In the genomic region with DNA sequence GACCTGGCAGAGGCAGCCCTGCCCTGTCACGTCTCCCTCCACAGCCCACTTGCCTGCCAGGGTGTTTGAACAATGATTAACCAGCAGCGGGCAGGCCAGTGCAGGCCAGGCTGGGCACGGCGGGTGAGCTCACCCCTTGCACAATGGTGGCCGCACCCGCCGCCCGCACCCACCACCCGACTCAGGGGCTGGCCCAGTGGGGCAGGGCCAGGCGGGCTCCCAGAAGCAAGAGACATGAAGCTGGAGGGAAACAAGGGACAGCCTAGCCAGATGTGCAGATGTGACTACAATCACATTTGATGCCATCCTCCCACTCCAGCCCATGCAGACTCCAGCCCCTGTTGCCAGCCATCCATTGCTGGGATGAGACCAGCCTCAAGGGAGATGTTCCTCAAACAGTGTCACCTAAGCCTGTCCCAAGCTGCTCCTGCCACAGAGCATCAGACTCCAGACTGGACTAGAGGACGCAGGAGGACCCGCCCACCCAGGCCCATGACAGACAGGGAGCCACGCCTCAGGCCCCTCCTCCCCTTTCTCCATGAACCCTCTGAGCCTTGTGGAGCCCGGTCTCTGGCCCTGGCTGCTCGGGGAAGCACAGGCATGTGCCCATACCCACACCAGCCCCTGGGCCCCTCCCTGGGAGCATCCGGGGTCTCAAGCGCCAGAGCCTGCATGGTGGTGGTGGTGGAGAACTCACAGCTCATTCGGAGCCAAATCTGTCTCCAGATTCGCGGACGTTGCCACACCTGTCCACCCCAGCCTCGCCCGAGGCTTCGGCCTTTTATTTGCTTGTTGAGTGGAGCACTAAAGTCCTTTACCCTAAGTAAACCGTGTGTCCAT, we compare ENCODE assay signal across 13 cellular contexts.
DNase-seq lines count a peak whose midpoint lies in the region; ATAC-seq and TF ChIP-seq lines count a peak whose summit lies in the region.
"Had no signal": no experiment of that assay in that cellular context is flagged by ENCODE, and none has a peak within 500 bp of the region (broad histone marks: within the 10 kb centered on the region; RNA-seq: fewer than 3 reads in every experiment).

No MANE protein-coding gene starts in this region.

- no peaks in the 10 kb centered on the region for H3K4me1 ChIP-seq in muscle layer of duodenum (ENCODE audit: control insufficient read depth in 1 of 2, insufficient read depth in 2 of 2, low read length in 2 of 2)
- H3K4me1 ChIP-seq: heart right ventricle had no signal

- peak; percentile 24 for TF ChIP-seq CTCF in epithelial cell of esophagus (IDR thresholded peaks at IDR 0.05; ENCODE audit: insufficient read depth, low read depth, low read length, missing control alignments)

- H3K27ac ChIP-seq in muscle layer of duodenum (ENCODE audit: low read length) = peak overlapping the region; percentile 14
- H3K27ac ChIP-seq: heart right ventricle had no signal

- ATAC-seq in GM18868 (IDR thresholded peaks at IDR 0.05; ENCODE audit: unreplicated experiment) (no peak), HG03175 (IDR thresholded peaks at IDR 0.05; ENCODE audit: unreplicated experiment) (no peak), HG03095 (IDR thresholded peaks at IDR 0.05; ENCODE audit: unreplicated experiment) (no peak)
- ATAC-seq: activated CD4-positive, CD25-positive, alpha-beta regulatory T cell treated with anti-CD3 and anti-CD28 coated beads, Interleukin-2, amount 50 U/mL, for 24 hours; CD8-positive, alpha-beta T cell had no signal

- no peaks in the 10 kb centered on the region for H3K9me3 ChIP-seq in muscle layer of duodenum (ENCODE audit: control insufficient read depth in 1 of 2, low read length in 2 of 2)
- H3K9me3 ChIP-seq: heart right ventricle had no signal

- no peaks in the 10 kb centered on the region for H3K27me3 ChIP-seq in muscle layer of duodenum (ENCODE audit: low read depth, low read length)
- H3K27me3 ChIP-seq: heart right ventricle had no signal

- H3K36me3 ChIP-seq in muscle layer of duodenum (ENCODE audit: control insufficient read depth in 1 of 2, insufficient read depth in 2 of 2, low read length in 2 of 2) = no peaks in the 10 kb centered on the region
- H3K36me3 ChIP-seq: heart right ventricle had no signal

- H3K4me3 ChIP-seq in epithelial cell of esophagus (ENCODE audit: low read length) = no peak overlapping the region
- H3K4me3 ChIP-seq in muscle layer of duodenum (ENCODE audit: low read depth in 1 of 2, low read length in 2 of 2) = no peak overlapping the region
- H3K4me3 ChIP-seq: heart right ventricle had no signal

- DNase-seq in DMS153 treated with DMSO at 0.1 percent for 48 hours (lab: John Stamatoyannopoulos, UW; ENCODE audit: unreplicated experiment) = peak; percentile 41
- peak; percentile 59 for DNase-seq in NCI-H510A (lab: John Stamatoyannopoulos, UW)
- peak; percentile 99 for DNase-seq in epithelial cell of esophagus (ENCODE audit: low read depth)
- DNase-seq in stimulated activated CD4-positive, alpha-beta T cell treated with anti-CD3 and anti-CD28 coated beads, Interleukin-4, amount 100 ng/mL, for 24 hours = no peak
- DNase-seq: activated naive CD4-positive, alpha-beta T cell; CD8-positive, alpha-beta T cell; heart right ventricle; stimulated activated CD4-positive, alpha-beta T cell treated with anti-CD3 and anti-CD28 coated beads, Interleukin-2, amount 100 ng/mL, for 48 hours had no signal
